Comparison of ENCODE assay signal across 11 cellular contexts in the genomic region with DNA sequence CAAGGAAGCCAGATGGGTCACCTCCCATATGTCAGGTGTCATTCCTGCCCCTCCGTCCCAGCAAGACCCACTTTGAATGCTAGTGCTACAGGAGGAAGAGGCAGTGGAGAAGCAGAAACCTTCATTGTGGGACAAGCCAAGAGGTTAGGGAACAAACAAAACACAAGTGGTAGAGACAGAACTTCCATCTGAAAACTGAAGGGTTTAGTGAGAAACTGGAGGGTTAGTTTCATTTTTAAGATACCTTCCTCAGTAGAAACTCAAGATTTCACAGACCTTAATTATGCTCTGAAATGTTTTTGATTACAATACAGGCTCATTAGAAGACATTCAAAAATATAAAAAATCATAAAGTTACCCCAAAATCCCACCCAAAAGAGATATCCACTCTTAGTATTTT. TPM values are rescaled to one million over a fixed set of nuclear protein-coding genes. Genes with fewer than 3 reads are reported as not detected.
DNase-seq lines count a peak whose midpoint lies in the region; ATAC-seq, FAIRE-seq and TF ChIP-seq lines count a peak whose summit lies in the region.
"Had no signal": no experiment of that assay in that cellular context is flagged by ENCODE, and none has a peak within 500 bp of the region (broad histone marks: within the 10 kb centered on the region; RNA-seq: fewer than 3 reads in every experiment).

No MANE protein-coding gene starts in this region.

- H4K20me1 ChIP-seq in HepG2 (ENCODE audit: insufficient read depth, low read length) = no peaks in the 10 kb centered on the region

- H3K9ac ChIP-seq in HepG2 (ENCODE audit: insufficient read depth, low read depth, low read length) = no peak overlapping the region

- H3K4me2 ChIP-seq in HepG2 (ENCODE audit: low read depth, low read length) = no peak overlapping the region

- TF ChIP-seq CTCF in right lobe of liver (IDR thresholded peaks at IDR 0.05) (no peak), HepG2 (CRISPR knock-in tag; IDR thresholded peaks at IDR 0.05) (no peak), body of pancreas (IDR thresholded peaks at IDR 0.05) (no peak), vagina (IDR thresholded peaks at IDR 0.05) (no peak)

- H3K9me3 Mint-ChIP-seq in naive thymus-derived CD4-positive, alpha-beta T cell = no peaks in the 10 kb centered on the region

- intact Hi-C loops in right lobe of liver (cut with DNase I) = no loop called here
- intact Hi-C loops in HepG2 (cut with micrococcal nuclease; ENCODE audit: unreplicated experiment) = no loop called here
- intact Hi-C loops in body of pancreas (cut with DNase I) = no loop called here
- intact Hi-C loops in naive thymus-derived CD4-positive, alpha-beta T cell (cut with micrococcal nuclease) = no loop called here
- intact Hi-C loops in vagina (cut with DNase I) = no loop called here

- H3K4me3 ChIP-seq in right lobe of liver (no peak overlapping the region), HepG2 (replicated peaks in 1 of 3; ENCODE audit: insufficient read depth in 1 of 3, low read depth in 2 of 3, low read length in 3 of 3) (no peak overlapping the region), body of pancreas (no peak overlapping the region), vagina (no peak overlapping the region)
- H3K4me3 ChIP-seq in naive thymus-derived CD4-positive, alpha-beta T cell (ENCODE audit: low read length) = no peak overlapping the region

- TF ChIP-seq EP300 in HepG2 (IDR thresholded peaks at IDR 0.05; ENCODE audit: low read depth in 2 of 2, low read length in 2 of 2) = no peak
- TF ChIP-seq EP300 in HepG2 (CRISPR knock-in tag; IDR thresholded peaks at IDR 0.05; ENCODE audit: borderline replicate concordance) = no peak

- TF ChIP-seq POLR2A in right lobe of liver (IDR thresholded peaks at IDR 0.05) (no peak), HepG2 (IDR thresholded peaks at IDR 0.05; ENCODE audit: insufficient read depth in 1 of 2, low read depth in 2 of 2, low read length in 2 of 2) (no peak), body of pancreas (IDR thresholded peaks at IDR 0.05) (no peak), vagina (IDR thresholded peaks at IDR 0.05) (no peak)

- DNase-seq in right lobe of liver (no peak), HepG2 (ENCODE audit: low spot score) (no peak), body of pancreas (no peak), vagina (ENCODE audit: extremely low spot score in 2 of 2) (no peak), NCI-H1436 (lab: John Stamatoyannopoulos, UW) (no peak)
- no peak for DNase-seq in naive thymus-derived CD4-positive, alpha-beta T cell
- DNase-seq: DMS153; NK-92 treated with Interleukin-12 subunit alpha and Interleukin-12 subunit beta, amount 100 ng/mL, for 24 hours had no signal

- H3K36me3 Mint-ChIP-seq in naive thymus-derived CD4-positive, alpha-beta T cell = peaks cover 4 to 17% (median 9%) of the 10 kb centered on the region in 5 donors

- WGBS in right lobe of liver (ENCODE audit: insufficient coverage, low coverage, low lambda C conversion rate, missing lambda C conversion rate) = 60% methylated on average over 1 of the region's 1 CpG
- 100% methylated on average over 1 of the region's 1 CpG for WGBS in HepG2 (ENCODE audit: low lambda C conversion rate)
- WGBS in body of pancreas, 2 donors = 44 to 78% methylated on average over 1 of the region's 1 CpG

- POLR2A ChIA-PET in HepG2 (lab: Yijun Ruan, JAX) = no interaction called here
- POLR2A ChIA-PET in naive thymus-derived CD4-positive, alpha-beta T cell (lab: Charles Lee) = no interaction called here

- BruUV-seq in HepG2 (replicated peaks; lab: Mats Ljungman, UMichigan) = no TSS peak

- H3K27me3 ChIP-seq in right lobe of liver (no peaks in the 10 kb centered on the region), HepG2 (ENCODE audit: control insufficient read depth in 1 of 2, insufficient read depth in 2 of 2, low read length in 2 of 2) (no peaks in the 10 kb centered on the region), body of pancreas (no peaks in the 10 kb centered on the region), vagina (no peaks in the 10 kb centered on the region)
- H3K27me3 ChIP-seq in naive thymus-derived CD4-positive, alpha-beta T cell (ENCODE audit: control insufficient read depth in 2 of 2, insufficient read depth in 2 of 2, low read length in 2 of 2) = no peaks in the 10 kb centered on the region

- in situ Hi-C loops in HepG2 (cut with HindIII; ENCODE audit: extremely low pct_ligation_motif_present, low pct_unique_long_range_greater_than_20kb) = no loop called here

- H3K79me2 ChIP-seq in HepG2 (ENCODE audit: insufficient read depth, low read length) = no peaks in the 10 kb centered on the region

- H3K36me3 ChIP-seq in right lobe of liver (no peaks in the 10 kb centered on the region), HepG2 (replicated peaks in 1 of 2; ENCODE audit: control insufficient read depth in 1 of 2, insufficient read depth in 2 of 2, low read length in 2 of 2) (peaks cover 2 to 7% of the 10 kb centered on the region in 2 experiments; a peak in 1 of 5 replicates), body of pancreas (replicated peaks in 1 of 2; ENCODE audit: insufficient read depth in 1 of 2, low read depth in 2 of 2) (no peaks in the 10 kb centered on the region), vagina (peaks cover 0 to 5% of the 10 kb centered on the region in 2 donors)
- peaks cover 0 to 19% (median 0%) of the 10 kb centered on the region in 3 experiments for H3K36me3 ChIP-seq in naive thymus-derived CD4-positive, alpha-beta T cell (ENCODE audit: control insufficient read depth in 2 of 3, insufficient read depth in 3 of 3, low read length in 3 of 3)

- H3K4me1 Mint-ChIP-seq in naive thymus-derived CD4-positive, alpha-beta T cell = peaks cover 10 to 19% (median 14%) of the 10 kb centered on the region in 7 donors

- TF ChIP-seq RAD21 in HepG2 (CRISPR knock-in tag; IDR thresholded peaks at IDR 0.05) = no peak

- ATAC-seq in right lobe of liver = no peak
- ATAC-seq in HepG2 = no peak; the same call in 2 of the 3 replicates
- no peak for ATAC-seq in body of pancreas
- ATAC-seq in naive thymus-derived CD4-positive, alpha-beta T cell = no peak
- no peak for ATAC-seq in HG03280 (IDR thresholded peaks at IDR 0.05; ENCODE audit: unreplicated experiment)
- no peak for ATAC-seq in esophagus mucosa

- H3K27me3 Mint-ChIP-seq in naive thymus-derived CD4-positive, alpha-beta T cell = no peaks in the 10 kb centered on the region

- H3K4me1 ChIP-seq in right lobe of liver (peaks cover 0 to 8% (median 0%) of the 10 kb centered on the region in 4 donors), HepG2 (ENCODE audit: insufficient read depth, low read length) (peaks cover 14% of the 10 kb centered on the region), body of pancreas (peaks cover 20% of the 10 kb centered on the region), vagina (peaks cover 69% of the 10 kb centered on the region)
- peaks cover 0 to 11% of the 10 kb centered on the region in 2 donors for H3K4me1 ChIP-seq in naive thymus-derived CD4-positive, alpha-beta T cell (ENCODE audit: control insufficient read depth in 2 of 2, insufficient read depth in 2 of 2, low read length in 2 of 2)

- H3K4me3 Mint-ChIP-seq in naive thymus-derived CD4-positive, alpha-beta T cell = peak overlapping the region; percentile 50 to 73 (median 62)

- no peak for FAIRE-seq in HepG2 (lab: Jason Lieb, UNC)
- FAIRE-seq: frontal cortex had no signal

- H3K9me3 ChIP-seq in right lobe of liver = no peaks in the 10 kb centered on the region
- no peaks in the 10 kb centered on the region for H3K9me3 ChIP-seq in HepG2 (ENCODE audit: low read length)
- no peaks in the 10 kb centered on the region for H3K9me3 ChIP-seq in body of pancreas
- no peaks in the 10 kb centered on the region for H3K9me3 ChIP-seq in naive thymus-derived CD4-positive, alpha-beta T cell (ENCODE audit: control insufficient read depth in 2 of 3, low read length in 3 of 3)
- no peaks in the 10 kb centered on the region for H3K9me3 ChIP-seq in vagina

- H3K27ac ChIP-seq in right lobe of liver (peak overlapping the region in 2 of 3 donors; percentile 3 to 69), HepG2 (ENCODE audit: extremely low read length, insufficient read depth, low read length) (no peak overlapping the region), body of pancreas (peak overlapping the region in 3 of 4 donors; percentile 40 to 68 (median 63)), vagina (peak overlapping the region; percentile 70)
- no peak overlapping the region for H3K27ac ChIP-seq in naive thymus-derived CD4-positive, alpha-beta T cell (ENCODE audit: low read depth, low read length)

- H3K27ac Mint-ChIP-seq in naive thymus-derived CD4-positive, alpha-beta T cell = peak overlapping the region; percentile 17 to 91 (median 72)

- no peak overlapping the region for H2AFZ ChIP-seq in HepG2 (ENCODE audit: low read length)

- CTCF ChIA-PET in HepG2 (lab: Yijun Ruan, JAX; ENCODE audit: low intra/inter-chr PET ratio, low total read pairs) = no interaction called here
- CTCF ChIA-PET in naive thymus-derived CD4-positive, alpha-beta T cell (lab: Charles Lee) = interaction anchor here (0.7 to 1.0 kb wide), 3 partner anchors 9 to 823 kb away, joined by 3 to 5 read pairs (median 4); no protein-coding TSS in a partner anchor

RNA-seq across cellular contexts. Expression of a gene that starts 24.3 kb away (rescaled TPM):
- total RNA-seq in right lobe of liver = 10 to 100 TPM in 1 of 6 experiments, 1 to 10 TPM in 5; 4.1 to 10.9 (median 7.1) TPM
- total RNA-seq in HepG2 (2016; rRNA removed; fragmentation: Illumina TruSeq; extraction: Trizol) = 19.4 and 27.4 TPM in 2 replicates
- total RNA-seq in HepG2 (2016; cell fraction: cytosol; rRNA removed; fragmentation: Illumina TruSeq; extraction: Trizol; ENCODE audit: low read depth) = 10.3 and 11.7 TPM in 2 replicates
- total RNA-seq in HepG2 (2016; cell fraction: insoluble cytoplasmic fraction; rRNA removed; fragmentation: Illumina TruSeq; extraction: Trizol) = 23.4 and 25.5 TPM in 2 replicates
- total RNA-seq in HepG2 (2016; cell fraction: membrane; rRNA removed; fragmentation: Illumina TruSeq; extraction: Trizol) = 16.0 and 17.6 TPM in 2 replicates
- total RNA-seq in HepG2 (2016; cell fraction: nucleus; rRNA removed; fragmentation: Illumina TruSeq; extraction: Trizol) = 13.5 and 14.7 TPM in 2 replicates
- 14.6 and 23.2 TPM in 2 replicates for polyA plus RNA-seq in HepG2 (2011; rRNA removed)
- polyA plus RNA-seq in HepG2 (2011; cell fraction: cytosol; rRNA removed) = 21.5 and 25.4 TPM in 2 replicates
- 10.4 and 12.7 TPM in 2 replicates for polyA plus RNA-seq in HepG2 (2011; cell fraction: nucleus; rRNA removed)
- polyA plus RNA-seq in HepG2 (2012) = 13.8 and 15.5 TPM in 2 replicates
- polyA plus RNA-seq in HepG2 (2016; cell fraction: cytosol; fragmentation: Illumina TruSeq; extraction: Trizol; ENCODE audit: low read depth) = 14.1 and 16.6 TPM in 2 replicates
- polyA plus RNA-seq in HepG2 (2016; cell fraction: insoluble cytoplasmic fraction; fragmentation: Illumina TruSeq; extraction: Trizol; ENCODE audit: low read depth) = 30.2 and 31.0 TPM in 2 replicates
- 14.7 and 20.0 TPM in 2 replicates for polyA plus RNA-seq in HepG2 (2016; cell fraction: membrane; fragmentation: Illumina TruSeq; extraction: Trizol; ENCODE audit: low read depth)
- 15.0 and 25.9 TPM in 2 replicates for polyA plus RNA-seq in HepG2 (2016; cell fraction: nucleus; fragmentation: Illumina TruSeq; extraction: Trizol; ENCODE audit: insufficient read depth, low read depth)
- polyA minus RNA-seq in HepG2 (2011; rRNA and poly(A)+ RNA removed; ENCODE audit: low replicate concordance) = 13.6 and 16.5 TPM in 2 replicates
- 8.0 and 8.6 TPM in 2 replicates for polyA minus RNA-seq in HepG2 (2011; cell fraction: cytosol; rRNA and poly(A)+ RNA removed)
- 20.9 and 26.0 TPM in 2 replicates for polyA minus RNA-seq in HepG2 (2011; cell fraction: nucleus; rRNA and poly(A)+ RNA removed)
- total RNA-seq in body of pancreas = 1 to 10 TPM; 2.6 to 3.9 TPM
- total RNA-seq in naive thymus-derived CD4-positive, alpha-beta T cell = 10 to 100 TPM; 15.5 to 21.2 (median 16.7) TPM
- polyA plus RNA-seq in naive thymus-derived CD4-positive, alpha-beta T cell = 10 to 100 TPM; 13.1 to 27.5 TPM
- total RNA-seq in vagina = 31.4 TPM
- total RNA-seq in esophagus mucosa = 15.2 TPM

RNA-seq across cellular contexts. Expression of a gene that starts 24.4 kb away (rescaled TPM):
- total RNA-seq in right lobe of liver (10 to 100 TPM in 1 of 6 experiments, 1 to 10 TPM in 5; 6.1 to 11.1 (median 6.9) TPM), HepG2 (2016; rRNA removed; fragmentation: Illumina TruSeq; extraction: Trizol) (5.0 and 7.4 TPM in 2 replicates), body of pancreas (1 to 10 TPM; 3.4 to 4.9 TPM), vagina (5.6 TPM), esophagus mucosa (6.0 TPM)
- 10.4 and 10.5 TPM in 2 replicates for total RNA-seq in HepG2 (2016; cell fraction: cytosol; rRNA removed; fragmentation: Illumina TruSeq; extraction: Trizol; ENCODE audit: low read depth)
- total RNA-seq in HepG2 (2016; cell fraction: insoluble cytoplasmic fraction; rRNA removed; fragmentation: Illumina TruSeq; extraction: Trizol) = 4.9 and 8.4 TPM in 2 replicates
- total RNA-seq in HepG2 (2016; cell fraction: membrane; rRNA removed; fragmentation: Illumina TruSeq; extraction: Trizol) = 6.0 and 6.4 TPM in 2 replicates
- total RNA-seq in HepG2 (2016; cell fraction: nucleus; rRNA removed; fragmentation: Illumina TruSeq; extraction: Trizol) = 3.4 and 4.9 TPM in 2 replicates
- polyA plus RNA-seq in HepG2 (2011; rRNA removed) = 2.3 and 3.3 TPM in 2 replicates
- polyA plus RNA-seq in HepG2 (2011; cell fraction: cytosol; rRNA removed) = 2.1 and 2.6 TPM in 2 replicates
- 1.1 and 1.7 TPM in 2 replicates for polyA plus RNA-seq in HepG2 (2011; cell fraction: nucleus; rRNA removed)
- 2.5 and 3.4 TPM in 2 replicates for polyA plus RNA-seq in HepG2 (2012)
- polyA plus RNA-seq in HepG2 (2016; cell fraction: cytosol; fragmentation: Illumina TruSeq; extraction: Trizol; ENCODE audit: low read depth) = 0.43 and 0.51 TPM in 2 replicates
- polyA plus RNA-seq in HepG2 (2016; cell fraction: insoluble cytoplasmic fraction; fragmentation: Illumina TruSeq; extraction: Trizol; ENCODE audit: low read depth) = 5.4 and 6.1 TPM in 2 replicates
- polyA plus RNA-seq in HepG2 (2016; cell fraction: membrane; fragmentation: Illumina TruSeq; extraction: Trizol; ENCODE audit: low read depth) = 0.57 and 0.84 TPM in 2 replicates
- polyA plus RNA-seq in HepG2 (2016; cell fraction: nucleus; fragmentation: Illumina TruSeq; extraction: Trizol; ENCODE audit: insufficient read depth, low read depth) = 4.3 and 5.0 TPM in 2 replicates
- 5.1 and 6.6 TPM in 2 replicates for polyA minus RNA-seq in HepG2 (2011; rRNA and poly(A)+ RNA removed; ENCODE audit: low replicate concordance)
- 2.2 and 2.7 TPM in 2 replicates for polyA minus RNA-seq in HepG2 (2011; cell fraction: cytosol; rRNA and poly(A)+ RNA removed)
- polyA minus RNA-seq in HepG2 (2011; cell fraction: nucleus; rRNA and poly(A)+ RNA removed) = 4.2 and 7.2 TPM in 2 replicates
- total RNA-seq in naive thymus-derived CD4-positive, alpha-beta T cell = 10 to 100 TPM in 1 of 5 experiments, 1 to 10 TPM in 4; 3.7 to 10.1 (median 4.8) TPM
- 1 to 10 TPM; 3.0 to 5.3 TPM for polyA plus RNA-seq in naive thymus-derived CD4-positive, alpha-beta T cell

Comparison
In these comparisons a context has a peak if more than half of its experiments do, and no peak if none do; other contexts are left out.
1. H3K27ac ChIP-seq: peak in right lobe of liver (2 of 3), body of pancreas (3 of 4) and vagina (single experiment); none in HepG2 (single experiment) and naive thymus-derived CD4-positive, alpha-beta T cell (single experiment).